Comparison of ENCODE assay signal across 16 cellular contexts in the genomic region with DNA sequence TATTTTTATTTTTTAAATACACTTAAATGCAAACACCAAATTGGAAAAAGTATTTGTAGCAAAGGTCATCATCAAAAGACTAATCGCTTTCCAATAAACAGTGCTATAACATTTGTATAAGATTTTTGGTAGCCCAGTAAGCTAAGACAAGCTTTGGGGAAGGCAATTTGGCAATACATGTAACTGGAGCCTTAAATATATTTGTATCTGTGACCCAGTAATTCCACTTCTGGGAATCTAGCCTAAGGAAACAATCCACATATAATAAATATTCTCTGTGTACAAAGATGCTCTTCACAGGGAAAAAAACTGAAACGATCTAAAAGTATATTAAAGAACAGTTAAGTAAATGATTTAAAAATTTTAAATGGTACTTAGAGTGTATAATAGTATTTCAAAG.
"Had no signal": no experiment of that assay in that cellular context is flagged by ENCODE, and none has a peak within 500 bp of the region (broad histone marks: within the 10 kb centered on the region; RNA-seq: fewer than 3 reads in every experiment).

No MANE protein-coding gene starts in this region.

- H3K36me3 ChIP-seq: adrenal gland, brain microvascular endothelial cell, right lobe of liver, stomach, thoracic aorta had no signal

- H3K4me3 Mint-ChIP-seq: mesothelial cell of epicardium, nephron progenitor cell had no signal

- H3K9me3 ChIP-seq: adrenal gland, right lobe of liver, stomach, thoracic aorta had no signal

- H3K36me3 Mint-ChIP-seq: mesothelial cell of epicardium had no signal

- DNase-seq: activated CD4-positive, alpha-beta T cell treated with anti-CD3 and anti-CD28 coated beads, Interleukin-2, amount 50 U/mL, for 4 hours; activated CD4-positive, CD25-positive, alpha-beta regulatory T cell treated with anti-CD3 and anti-CD28 coated beads, Interleukin-2, amount 50 U/mL, for 72 hours; activated naive CD4-positive, alpha-beta T cell treated with Interleukin-2 at 50 U/mL for 16 hours; activated T-cell treated with anti-CD3 and anti-CD28 coated beads for 4 hours; adrenal gland; brain microvascular endothelial cell; foreskin keratinocyte; nephron progenitor cell; right lobe of liver; stimulated activated CD4-positive, alpha-beta T cell treated with anti-CD3 and anti-CD28 coated beads, Interleukin-1b, Interleukin-23, amount 100 ng/mL, for 48 hours; stomach; T-helper 9 cell had no signal

- H3K4me3 ChIP-seq: adrenal gland, lung, right lobe of liver, stomach, thoracic aorta had no signal

- H3K27ac ChIP-seq: epithelial cell of prostate, foreskin keratinocyte, right lobe of liver, thoracic aorta had no signal

- H3K27ac Mint-ChIP-seq: mesothelial cell of epicardium, nephron progenitor cell had no signal

- H3K4me1 ChIP-seq: foreskin keratinocyte, right lobe of liver had no signal

- H3K27me3 ChIP-seq: adrenal gland, brain microvascular endothelial cell, foreskin keratinocyte, right lobe of liver, stomach had no signal

- ATAC-seq: foreskin keratinocyte, right lobe of liver had no signal
